Comparison of ENCODE assay signal across 9 cellular contexts in the genomic region with DNA sequence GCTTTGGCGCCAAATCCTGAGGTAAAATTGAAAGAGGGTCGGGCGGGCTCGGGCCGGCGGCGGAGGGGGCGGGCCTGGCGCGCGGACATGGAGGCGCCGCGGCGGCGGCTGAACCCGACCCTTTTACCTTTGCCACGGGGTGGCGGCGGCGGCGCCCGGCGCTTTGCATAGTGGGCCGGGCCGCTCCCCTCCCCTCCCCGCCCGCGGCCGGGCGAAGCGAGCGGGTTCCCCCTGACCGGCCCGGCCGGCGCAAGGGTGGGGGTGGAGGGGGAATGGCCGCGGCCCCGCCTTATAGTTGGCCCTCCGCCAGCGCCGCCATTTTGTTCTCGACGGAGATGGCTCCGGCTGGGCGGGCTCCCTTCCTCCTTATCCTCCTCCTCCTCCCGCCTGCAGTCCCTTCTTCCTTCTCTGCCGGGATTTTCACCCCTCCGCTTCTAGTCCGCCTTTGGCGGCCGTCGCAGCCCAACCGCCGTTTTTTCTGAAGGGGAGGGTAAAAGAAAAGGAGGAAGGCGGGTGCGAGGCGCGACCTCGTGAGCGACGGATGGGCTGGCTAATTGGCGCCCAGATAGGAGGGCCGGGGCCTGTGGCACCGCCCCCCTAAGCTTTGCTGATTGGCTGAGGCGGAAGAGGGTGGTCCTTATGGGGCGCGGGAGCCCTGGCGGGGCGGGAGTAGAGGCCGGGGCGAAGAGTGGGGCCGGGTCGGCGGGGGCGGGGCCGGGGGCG. TPM values are rescaled to one million over a fixed set of nuclear protein-coding genes. Genes with fewer than 3 reads are reported as not detected.
A peak's percentile ranks its signal among the peaks of the same experiment; 100 is the strongest.
DNase-seq lines count a peak whose midpoint lies in the region; ATAC-seq, FAIRE-seq and TF ChIP-seq lines count a peak whose summit lies in the region.
"Had no signal": no experiment of that assay in that cellular context is flagged by ENCODE, and none has a peak within 500 bp of the region (broad histone marks: within the 10 kb centered on the region; RNA-seq: fewer than 3 reads in every experiment).

No MANE protein-coding gene starts in this region.

- no peaks in the 10 kb centered on the region for H3K9me3 ChIP-seq in kidney (ENCODE audit: control insufficient read depth in 1 of 2, low read length in 2 of 2)

- H3K27ac ChIP-seq in kidney (ENCODE audit: low read depth in 2 of 2, low read length in 2 of 2): peak overlapping the region; percentile 99

- FAIRE-seq in kidney (lab: Jason Lieb, UNC): no peak
- FAIRE-seq: colon had no signal

- TF ChIP-seq CTCF in kidney (IDR thresholded peaks at IDR 0.05; ENCODE audit: borderline replicate concordance, extremely low read depth, insufficient read depth): no peak

- peak; percentile 87 for ATAC-seq in HG03432 (IDR thresholded peaks at IDR 0.05; ENCODE audit: unreplicated experiment)

- H3K36me3 ChIP-seq in kidney (ENCODE audit: control insufficient read depth in 1 of 2, insufficient read depth in 2 of 2, low read length in 2 of 2): peaks cover 6 to 14% of the 10 kb centered on the region in 2 donors

- DNase-seq in AML-193 (lab: John Stamatoyannopoulos, UW): peak; percentile 95
- peak; percentile 93 for DNase-seq in NCI-H460 (ENCODE audit: extremely low read depth, low read depth)
- DNase-seq in activated CD4-positive, alpha-beta T cell treated with anti-CD3 and anti-CD28 coated beads for 1 hour: peak; percentile 91
- DNase-seq in cerebellum (ENCODE audit: low spot score): peak; percentile 99
- peak; percentile 99 for DNase-seq in kidney
- peak; percentile 94 to 95 for DNase-seq in stimulated activated CD4-positive, alpha-beta T cell treated with anti-CD3 and anti-CD28 coated beads, Interleukin-15, amount 100 ng/mL, for 1 hour (ENCODE audit: low read depth in 1 of 2, low spot score in 1 of 2)

- H3K9ac ChIP-seq in kidney (ENCODE audit: low read length in 2 of 2): peak overlapping the region; percentile 37 to 85

- intact Hi-C loops in kidney (cut with DNase I): no loop called here

- peak; percentile 50 for TF ChIP-seq POLR2A in GM19193 (IDR thresholded peaks at IDR 0.05; ENCODE audit: extremely low read depth, insufficient read depth, insufficient read length)

- H3K4me3 ChIP-seq in kidney (ENCODE audit: low read length in 2 of 2): peak overlapping the region; percentile 74 to 95

- peaks cover 10 to 18% of the 10 kb centered on the region in 2 donors for H3K4me1 ChIP-seq in kidney (ENCODE audit: control insufficient read depth in 1 of 2, insufficient read depth in 1 of 2, low read depth in 1 of 2, low read length in 2 of 2)

RNA-seq across cellular contexts. Expression of gene NR2C2, which starts 0.7 kb away (rescaled TPM):
- 19.2 and 22.6 TPM in 2 replicates for total RNA-seq in NCI-H460 (2014; rRNA removed; shearing (Covaris generic))
- 17.6 and 22.5 TPM in 2 replicates for polyA plus RNA-seq in NCI-H460 (2014; cell fraction: nucleus; rRNA removed)
- total RNA-seq in cerebellum (82.2 TPM), kidney (43.6 TPM)
- 3.5 TPM for polyA plus RNA-seq in kidney (ENCODE audit: insufficient read depth, low read depth, low replicate concordance)

Comparison
In these comparisons a context has a peak if more than half of its experiments do, and no peak if none do; other contexts are left out.
1. Peak in every context shown above with its lines: DNase-seq, ATAC-seq, H3K4me3 ChIP-seq and H3K27ac ChIP-seq.